ENCODE assay signal across 9 cellular contexts in the genomic region with DNA sequence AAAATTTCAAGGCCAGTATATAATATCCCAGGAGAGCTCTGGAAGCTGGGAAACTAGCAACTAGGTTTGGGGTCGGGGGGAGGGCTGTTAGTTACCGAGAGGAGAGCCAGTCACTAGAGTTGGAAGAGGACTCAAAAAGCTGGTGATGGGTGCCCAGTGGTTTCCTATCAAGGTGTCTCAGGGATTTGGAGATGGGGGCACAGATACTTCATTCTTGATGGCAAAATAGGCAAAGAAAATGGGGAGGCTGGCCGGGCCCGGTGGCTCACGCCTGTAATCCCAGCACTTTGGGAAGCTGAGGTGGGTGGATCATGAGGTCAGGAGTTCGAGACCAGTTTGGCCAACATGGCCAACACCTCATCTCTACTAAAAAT. TPM values are rescaled to one million over a fixed set of nuclear protein-coding genes. Genes with fewer than 3 reads are reported as not detected.
DNase-seq lines count a peak whose midpoint lies in the region; ATAC-seq, FAIRE-seq and TF ChIP-seq lines count a peak whose summit lies in the region.
"Had no signal": no experiment of that assay in that cellular context is flagged by ENCODE, and none has a peak within 500 bp of the region (broad histone marks: within the 10 kb centered on the region; RNA-seq: fewer than 3 reads in every experiment).

No MANE protein-coding gene starts in this region.

- peak overlapping the region; percentile 72 for H3K4me3 ChIP-seq in astrocyte (ENCODE audit: insufficient read depth, low read depth, low read length)
- peak overlapping the region; percentile 92 for H3K4me3 ChIP-seq in lower leg skin (ENCODE audit: low read depth, poor library complexity, severe bottlenecking)
- peak overlapping the region; percentile 69 to 100 (median 100) for H3K4me3 ChIP-seq in tibial nerve

- peak overlapping the region; percentile 84 for H3K27ac ChIP-seq in astrocyte (ENCODE audit: low read depth, low read length)
- H3K27ac ChIP-seq in tibial nerve: peak overlapping the region; percentile 94 to 100 (median 100)

- H3K36me3 Mint-ChIP-seq in activated T-cell treated with anti-CD3 and anti-CD28 coated beads, Interleukin-2, amount 50 U/mL, for 24 hours (ENCODE audit: low read depth): peaks cover 79% of the 10 kb centered on the region
- peaks cover 11% of the 10 kb centered on the region for H3K36me3 Mint-ChIP-seq in astrocyte (ENCODE audit: low read depth, unreplicated experiment)

- peaks cover 45% of the 10 kb centered on the region for H4K20me1 ChIP-seq in astrocyte (ENCODE audit: insufficient read depth, low read length)

- intact Hi-C loops in lower leg skin (cut with DNase I; ENCODE audit: low total_unique reads): no loop called here

- H3K36me3 ChIP-seq in astrocyte (ENCODE audit: insufficient read depth, low read length) (peaks cover 8% of the 10 kb centered on the region), tibial nerve (peaks cover 0 to 44% (median 16%) of the 10 kb centered on the region in 3 donors)

- peaks cover 59% of the 10 kb centered on the region for H3K4me1 Mint-ChIP-seq in activated T-cell treated with anti-CD3 and anti-CD28 coated beads, Interleukin-2, amount 50 U/mL, for 24 hours (ENCODE audit: low read depth)
- H3K4me1 Mint-ChIP-seq in astrocyte (ENCODE audit: low read depth, unreplicated experiment): peaks cover 19% of the 10 kb centered on the region

- TF ChIP-seq POLR2A in lower leg skin (IDR thresholded peaks at IDR 0.05) (no peak), tibial nerve (IDR thresholded peaks at IDR 0.05) (no peak)

- peak overlapping the region; percentile 81 for H3K4me3 Mint-ChIP-seq in activated T-cell treated with anti-CD3 and anti-CD28 coated beads, Interleukin-2, amount 50 U/mL, for 24 hours
- H3K4me3 Mint-ChIP-seq in astrocyte (ENCODE audit: unreplicated experiment): peak overlapping the region; percentile 88

- H3K9me3 ChIP-seq in astrocyte (ENCODE audit: insufficient read depth, low read depth, low read length): no peaks in the 10 kb centered on the region
- H3K9me3 ChIP-seq in tibial nerve: no peaks in the 10 kb centered on the region

- H3K27ac Mint-ChIP-seq in activated T-cell treated with anti-CD3 and anti-CD28 coated beads, Interleukin-2, amount 50 U/mL, for 24 hours: peak overlapping the region; percentile 89
- H3K27ac Mint-ChIP-seq in astrocyte (ENCODE audit: unreplicated experiment): peak overlapping the region; percentile 82

- DNase-seq in activated T-cell treated with anti-CD3 and anti-CD28 coated beads, Interleukin-2, amount 50 U/mL, for 24 hours: no peak
- no peak for DNase-seq in activated T-cell treated with anti-CD3 and anti-CD28 coated beads, Interleukin-2, amount 50 U/mL, for 1 hour
- DNase-seq in astrocyte (ENCODE audit: low read depth) (no peak), lower leg skin (ENCODE audit: low spot score in 2 of 2) (no peak), tibial nerve (ENCODE audit: low spot score in 2 of 2) (no peak), NCI-H2081 (lab: John Stamatoyannopoulos, UW) (no peak)

- FAIRE-seq in astrocyte (lab: Jason Lieb, UNC): no peak
- FAIRE-seq: HTR-8/SVneo had no signal

- H3K4me2 ChIP-seq in astrocyte (ENCODE audit: low read length): peak overlapping the region; percentile 93

- H3K9ac ChIP-seq in astrocyte (ENCODE audit: low read length): peak overlapping the region; percentile 89

- no peaks in the 10 kb centered on the region for H3K27me3 Mint-ChIP-seq in activated T-cell treated with anti-CD3 and anti-CD28 coated beads, Interleukin-2, amount 50 U/mL, for 24 hours
- H3K27me3 Mint-ChIP-seq in astrocyte (ENCODE audit: low read depth, unreplicated experiment): no peaks in the 10 kb centered on the region

- H3K4me1 ChIP-seq in astrocyte (ENCODE audit: insufficient read depth, low read length) (peaks cover 14% of the 10 kb centered on the region), tibial nerve (peaks cover 0 to 58% (median 18%) of the 10 kb centered on the region in 4 donors)

- H3K79me2 ChIP-seq in astrocyte (ENCODE audit: insufficient read depth, low read length): peaks cover 40% of the 10 kb centered on the region

- WGBS in lower leg skin, 2 donors: 48 to 49% methylated on average over 6 of the region's 6 CpGs
- WGBS in tibial nerve, 2 donors: 37% methylated on average over 6 of the region's 6 CpGs

- H3K9me3 Mint-ChIP-seq in activated T-cell treated with anti-CD3 and anti-CD28 coated beads, Interleukin-2, amount 50 U/mL, for 24 hours: no peaks in the 10 kb centered on the region
- no peaks in the 10 kb centered on the region for H3K9me3 Mint-ChIP-seq in astrocyte (ENCODE audit: unreplicated experiment)

- no peaks in the 10 kb centered on the region for H3K27me3 ChIP-seq in astrocyte (ENCODE audit: insufficient read depth, low read length)
- H3K27me3 ChIP-seq in tibial nerve: no peaks in the 10 kb centered on the region

- H2AFZ ChIP-seq in astrocyte (ENCODE audit: low read depth, low read length): no peak overlapping the region

- ATAC-seq in GM19023 (IDR thresholded peaks at IDR 0.05; ENCODE audit: unreplicated experiment) (no peak), GM18498 (IDR thresholded peaks at IDR 0.05; ENCODE audit: unreplicated experiment) (no peak)

- TF ChIP-seq CTCF in astrocyte (IDR thresholded peaks at IDR 0.05; ENCODE audit: insufficient read depth, low read depth, low read length): no peak
- no peak for TF ChIP-seq CTCF in lower leg skin (IDR thresholded peaks at IDR 0.05)
- no peak for TF ChIP-seq CTCF in tibial nerve (IDR thresholded peaks at IDR 0.05)

- TF ChIP-seq EP300 in tibial nerve (IDR thresholded peaks at IDR 0.05): no peak

RNA-seq across cellular contexts. Expression of a gene that starts 0.8 kb away (rescaled TPM):
- total RNA-seq in astrocyte (29.7 and 34.3 TPM in 2 replicates), lower leg skin (10 to 100 TPM; 40.9 to 73.0 (median 64.8) TPM), tibial nerve (100 to 1,000 TPM in 1 of 4 donors, 10 to 100 TPM in 3; 63.3 to 101 (median 83.3) TPM)

RNA-seq across cellular contexts. Expression of a gene that starts 6.3 kb away (rescaled TPM):
- 232 and 256 TPM in 2 replicates for total RNA-seq in astrocyte
- 100 to 1,000 TPM in 3 of 4 donors, 10 to 100 TPM in 1; 96.5 to 162 (median 153) TPM for total RNA-seq in lower leg skin
- 100 to 1,000 TPM; 110 to 161 (median 154) TPM for total RNA-seq in tibial nerve

RNA-seq across cellular contexts. Expression of a gene that starts 8.2 kb away (rescaled TPM):
- 34.5 and 36.1 TPM in 2 replicates for total RNA-seq in astrocyte
- total RNA-seq in lower leg skin: 10 to 100 TPM in 2 of 4 donors, 1 to 10 TPM in 2; 7.5 to 21.1 (median 9.4) TPM
- 10 to 100 TPM; 13.0 to 29.7 (median 19.2) TPM for total RNA-seq in tibial nerve

RNA-seq across cellular contexts. Expression of a gene that starts 20.0 kb away (rescaled TPM):
- total RNA-seq in astrocyte (2.9 and 4.2 TPM in 2 replicates), lower leg skin (10 to 100 TPM in 1 of 4 donors, 1 to 10 TPM in 3; 4.1 to 14.6 (median 9.3) TPM), tibial nerve (1 to 10 TPM in 3 of 4 donors, under 1 TPM in 1; 0.42 to 3.6 (median 2.1) TPM)

RNA-seq across cellular contexts. Expression of a gene that starts 42.8 kb away (rescaled TPM):
- 9.8 and 10.4 TPM in 2 replicates for total RNA-seq in astrocyte
- total RNA-seq in lower leg skin: 1 to 10 TPM; 4.0 to 5.4 (median 4.6) TPM
- 1 to 10 TPM; 3.1 to 3.7 (median 3.4) TPM for total RNA-seq in tibial nerve
